18 cellular contexts compared by ENCODE assay signal in genomic region chr3:65896321-65896720, GRCh38.
DNase-seq lines count a peak whose midpoint lies in the region; ATAC-seq and TF ChIP-seq lines count a peak whose summit lies in the region.
"Had no signal": no experiment of that assay in that cellular context is flagged by ENCODE, and none has a peak within 500 bp of the region (broad histone marks: within the 10 kb centered on the region; RNA-seq: fewer than 3 reads in every experiment).

No MANE protein-coding gene starts in this region.

- H3K4me1 Mint-ChIP-seq in MCF 10A (ENCODE audit: insufficient read depth, unreplicated experiment) = peaks cover 24% of the 10 kb centered on the region
- no peaks in the 10 kb centered on the region for H3K4me1 Mint-ChIP-seq in naive thymus-derived CD4-positive, alpha-beta T cell
- H3K4me1 Mint-ChIP-seq: B cell had no signal

- H3K79me1 ChIP-seq in neuronal stem cell (ENCODE audit: low read depth, low read length) = peaks cover 2% of the 10 kb centered on the region

- no peaks in the 10 kb centered on the region for H3K27me3 Mint-ChIP-seq in MCF 10A (ENCODE audit: insufficient read depth, unreplicated experiment)
- peaks cover 0 to 8% (median 0%) of the 10 kb centered on the region in 5 donors for H3K27me3 Mint-ChIP-seq in naive thymus-derived CD4-positive, alpha-beta T cell
- H3K27me3 Mint-ChIP-seq: B cell; CD4-positive, alpha-beta T cell had no signal

- no peak overlapping the region for H3K14ac ChIP-seq in neuronal stem cell (ENCODE audit: low read length)

- H3K36me3 Mint-ChIP-seq in MCF 10A (ENCODE audit: insufficient read depth, unreplicated experiment) = no peaks in the 10 kb centered on the region
- H3K36me3 Mint-ChIP-seq in naive thymus-derived CD4-positive, alpha-beta T cell = no peaks in the 10 kb centered on the region
- H3K36me3 Mint-ChIP-seq: CD8-positive, alpha-beta T cell had no signal

- TF ChIP-seq POLR2A in spleen (IDR thresholded peaks at IDR 0.05) = no peak

- WGBS in mammary epithelial cell (ENCODE audit: low coverage, missing lambda C conversion rate) = 80% methylated on average over 6 of the region's 6 CpGs
- WGBS in neuronal stem cell (ENCODE audit: extremely low coverage in 2 of 2, insufficient read length in 2 of 2, insufficient replicate concordance in 1 of 2), 2 donors = no CpG with 5 or more reads among the region's 6 CpGs
- 63 to 72% (median 67%) methylated on average over 6 of the region's 6 CpGs for WGBS in spleen, 5 donors

- no peak overlapping the region for H3K9ac ChIP-seq in mammary epithelial cell (ENCODE audit: insufficient read depth, low read length)
- peak overlapping the region; percentile 56 for H3K9ac ChIP-seq in neuronal stem cell (ENCODE audit: low read depth, low read length, poor library complexity)
- H3K9ac ChIP-seq: BLaER1 treated with 17β-estradiol and CSF1 and Interleukin-3, amounts not matched to agents 10 nM and 100 nM had no signal

- dilution Hi-C loops in mammary epithelial cell (cut with HindIII; ENCODE audit: low sequenced_read_pairs) = no loop called here

- H2AK5ac ChIP-seq in neuronal stem cell (ENCODE audit: low read depth, low read length) = no peak overlapping the region

- H3K36me3 ChIP-seq in mammary epithelial cell (ENCODE audit: insufficient read depth, low read length) (no peaks in the 10 kb centered on the region), neuronal stem cell (replicated peaks in 1 of 2; ENCODE audit: control insufficient read depth in 2 of 2, insufficient read depth in 2 of 2, low read length in 2 of 2) (no peaks in the 10 kb centered on the region), spleen (no peaks in the 10 kb centered on the region)
- no peaks in the 10 kb centered on the region for H3K36me3 ChIP-seq in naive thymus-derived CD4-positive, alpha-beta T cell (ENCODE audit: control insufficient read depth in 2 of 3, insufficient read depth in 3 of 3, low read length in 3 of 3)
- H3K36me3 ChIP-seq: BLaER1 treated with 17β-estradiol and CSF1 and Interleukin-3, amounts not matched to agents 10 nM and 100 nM had no signal

- H3K4me3 Mint-ChIP-seq in MCF 10A (ENCODE audit: unreplicated experiment) = no peak overlapping the region
- no peak overlapping the region for H3K4me3 Mint-ChIP-seq in naive thymus-derived CD4-positive, alpha-beta T cell
- H3K4me3 Mint-ChIP-seq: B cell; CD4-positive, alpha-beta T cell; CD8-positive, alpha-beta T cell had no signal

- H3K4me1 ChIP-seq in mammary epithelial cell (ENCODE audit: insufficient read depth, low read length) = peaks cover 17% of the 10 kb centered on the region
- H3K4me1 ChIP-seq in neuronal stem cell (ENCODE audit: control insufficient read depth in 2 of 2, insufficient read depth in 1 of 2, low read depth in 1 of 2, low read length in 2 of 2) = peaks cover 2 to 4% of the 10 kb centered on the region in 2 donors
- peaks cover 0 to 4% (median 0%) of the 10 kb centered on the region in 6 donors for H3K4me1 ChIP-seq in spleen
- no peaks in the 10 kb centered on the region for H3K4me1 ChIP-seq in naive thymus-derived CD4-positive, alpha-beta T cell (ENCODE audit: control insufficient read depth in 2 of 2, insufficient read depth in 2 of 2, low read length in 2 of 2)
- H3K4me1 ChIP-seq: A549; BLaER1 treated with 17β-estradiol and CSF1 and Interleukin-3, amounts not matched to agents 10 nM and 100 nM had no signal

- no TSS peak for BruUV-seq in MCF 10A (replicated peaks; lab: Mats Ljungman, UMichigan)
- no TSS peak for BruUV-seq in mammary epithelial cell (replicated peaks; lab: Mats Ljungman, UMichigan)

- TF ChIP-seq CTCF in MCF 10A (IDR thresholded peaks at IDR 0.05; ENCODE audit: unreplicated experiment) (no peak), mammary epithelial cell (conservative IDR thresholded peaks at IDR 0.05 in 1 of 2, IDR thresholded peaks at IDR 0.05 in 1 of 2; ENCODE audit: extremely low read depth in 1 of 2, insufficient read depth in 1 of 2, low read depth in 1 of 2, low read length in 2 of 2) (no peak), spleen (IDR thresholded peaks at IDR 0.05 in 8 of 11, conservative IDR thresholded peaks at IDR 0.05 in 3 of 11) (no peak)

- H2BK5ac ChIP-seq in neuronal stem cell (ENCODE audit: low read length) = no peak overlapping the region

- in situ Hi-C loops in mammary epithelial cell (cut with MboI; ENCODE audit: low sequenced_read_pairs in 2 of 2) = no loop called here

- H3K27ac Mint-ChIP-seq in MCF 10A (ENCODE audit: low read depth, unreplicated experiment) = peak overlapping the region; percentile 87
- no peak overlapping the region for H3K27ac Mint-ChIP-seq in naive thymus-derived CD4-positive, alpha-beta T cell
- H3K27ac Mint-ChIP-seq: B cell; CD4-positive, alpha-beta T cell; CD8-positive, alpha-beta T cell had no signal

- no peak overlapping the region for H4K91ac ChIP-seq in neuronal stem cell (ENCODE audit: low read depth, low read length, poor library complexity)

- intact Hi-C loops in MCF 10A (cut with micrococcal nuclease) = no loop called here
- intact Hi-C loops in mammary epithelial cell (cut with micrococcal nuclease) = no loop called here
- intact Hi-C loops in spleen (cut with DNase I; ENCODE audit: low total_unique reads) = no loop called here
- intact Hi-C loops in naive thymus-derived CD4-positive, alpha-beta T cell (cut with micrococcal nuclease) = no loop called here

- no peaks in the 10 kb centered on the region for H3K9me3 Mint-ChIP-seq in MCF 10A (ENCODE audit: unreplicated experiment)
- H3K9me3 Mint-ChIP-seq in naive thymus-derived CD4-positive, alpha-beta T cell = peaks cover 0 to 4% (median 0%) of the 10 kb centered on the region in 11 donors
- H3K9me3 Mint-ChIP-seq: CD8-positive, alpha-beta T cell had no signal

- POLR2A ChIA-PET in MCF 10A (lab: Yijun Ruan, JAX) = no interaction called here
- POLR2A ChIA-PET in naive thymus-derived CD4-positive, alpha-beta T cell (lab: Charles Lee) = no interaction called here

- H3K27ac ChIP-seq in mammary epithelial cell (ENCODE audit: insufficient read depth, low read depth, low read length) = no peak overlapping the region
- no peak overlapping the region for H3K27ac ChIP-seq in neuronal stem cell (replicated peaks; ENCODE audit: low read length)
- H3K27ac ChIP-seq in spleen = peak overlapping the region in 6 of 8 donors; percentile 29 to 74 (median 54)
- H3K27ac ChIP-seq in naive thymus-derived CD4-positive, alpha-beta T cell (ENCODE audit: low read depth, low read length) = no peak overlapping the region
- H3K27ac ChIP-seq: 22Rv1; A549; BLaER1 treated with 17β-estradiol and CSF1 and Interleukin-3, amounts not matched to agents 10 nM and 100 nM; C4-2B had no signal

- no peak overlapping the region for H3K4me3 ChIP-seq in mammary epithelial cell (replicated peaks in 1 of 3; ENCODE audit: insufficient read depth in 1 of 3, low read depth in 2 of 3, low read length in 3 of 3)
- H3K4me3 ChIP-seq in neuronal stem cell (ENCODE audit: low read length in 2 of 2) = no peak overlapping the region
- no peak overlapping the region for H3K4me3 ChIP-seq in spleen
- no peak overlapping the region for H3K4me3 ChIP-seq in naive thymus-derived CD4-positive, alpha-beta T cell (ENCODE audit: low read length)
- H3K4me3 ChIP-seq: A549; BLaER1 treated with 17β-estradiol and CSF1 and Interleukin-3, amounts not matched to agents 10 nM and 100 nM had no signal

- H3K4me2 ChIP-seq in mammary epithelial cell (ENCODE audit: insufficient read depth, low read depth, low read length) = no peak overlapping the region
- H3K4me2 ChIP-seq in neuronal stem cell (ENCODE audit: insufficient read depth, low read length, poor library complexity, severe bottlenecking) = no peak overlapping the region
- H3K4me2 ChIP-seq: A549; BLaER1 treated with 17β-estradiol and CSF1 and Interleukin-3, amounts not matched to agents 10 nM and 100 nM had no signal

- H2BK12ac ChIP-seq in neuronal stem cell (ENCODE audit: low read length) = no peak overlapping the region

- no peak overlapping the region for H2BK120ac ChIP-seq in neuronal stem cell (ENCODE audit: low read depth, low read length)

- H3K18ac ChIP-seq in neuronal stem cell (ENCODE audit: low read length) = no peak overlapping the region

- H2BK15ac ChIP-seq in neuronal stem cell (ENCODE audit: low read length) = no peak overlapping the region

- no peak for DNase-seq in MCF 10A (ENCODE audit: unreplicated experiment)
- DNase-seq in mammary epithelial cell = no peak
- DNase-seq in neuronal stem cell (ENCODE audit: low spot score) = no peak
- DNase-seq in spleen = no peak
- DNase-seq in NCI-H2196 (lab: John Stamatoyannopoulos, UW; ENCODE audit: unreplicated experiment) = no peak
- DNase-seq in naive thymus-derived CD4-positive, alpha-beta T cell = no peak
- DNase-seq: AML-193; Caco-2; Calu3; CD4-positive, alpha-beta T cell; CD8-positive, alpha-beta T cell; DMS79 treated with DMSO at 0.1 percent for 48 hours; GF-D8 had no signal

- no peak for ATAC-seq in naive thymus-derived CD4-positive, alpha-beta T cell
- ATAC-seq: A549; CD8-positive, alpha-beta T cell had no signal

- no peak overlapping the region for H4K8ac ChIP-seq in neuronal stem cell (ENCODE audit: low read depth, low read length)

- no peaks in the 10 kb centered on the region for H3K9me3 ChIP-seq in mammary epithelial cell (replicated peaks; ENCODE audit: insufficient read depth, low read length)
- H3K9me3 ChIP-seq in neuronal stem cell (replicated peaks in 1 of 2; ENCODE audit: control insufficient read depth in 2 of 2, insufficient read depth in 1 of 2, low read depth in 1 of 2, low read length in 2 of 2) = no peaks in the 10 kb centered on the region
- no peaks in the 10 kb centered on the region for H3K9me3 ChIP-seq in spleen
- H3K9me3 ChIP-seq in naive thymus-derived CD4-positive, alpha-beta T cell (ENCODE audit: control insufficient read depth in 2 of 3, low read length in 3 of 3) = no peaks in the 10 kb centered on the region
- H3K9me3 ChIP-seq: A549; BLaER1 treated with 17β-estradiol and CSF1 and Interleukin-3, amounts not matched to agents 10 nM and 100 nM; Caco-2 had no signal

- H3K27me3 ChIP-seq in mammary epithelial cell (ENCODE audit: insufficient read depth, low read length) = no peaks in the 10 kb centered on the region
- H3K27me3 ChIP-seq in neuronal stem cell (ENCODE audit: control insufficient read depth in 3 of 3, insufficient read depth in 3 of 3, low read depth in 1 of 3, low read length in 3 of 3) = no peaks in the 10 kb centered on the region
- no peaks in the 10 kb centered on the region for H3K27me3 ChIP-seq in spleen (replicated peaks in 1 of 7)
- H3K27me3 ChIP-seq in naive thymus-derived CD4-positive, alpha-beta T cell (ENCODE audit: control insufficient read depth in 2 of 2, insufficient read depth in 2 of 2, low read length in 2 of 2) = no peaks in the 10 kb centered on the region
- H3K27me3 ChIP-seq: BLaER1 treated with 17β-estradiol and CSF1 and Interleukin-3, amounts not matched to agents 10 nM and 100 nM had no signal

- H3K79me2 ChIP-seq in mammary epithelial cell (ENCODE audit: insufficient read depth, low read length) = peaks cover 16% of the 10 kb centered on the region

- H4K20me1 ChIP-seq in mammary epithelial cell (ENCODE audit: insufficient read depth, low read length) = no peaks in the 10 kb centered on the region
- H4K20me1 ChIP-seq: BLaER1 treated with 17β-estradiol and CSF1 and Interleukin-3, amounts not matched to agents 10 nM and 100 nM had no signal

- H3K4ac ChIP-seq in neuronal stem cell (ENCODE audit: low read length) = no peak overlapping the region

- H2AFZ ChIP-seq in mammary epithelial cell (ENCODE audit: low read depth, low read length) (no peak overlapping the region), neuronal stem cell (ENCODE audit: low read length) (no peak overlapping the region)

- CTCF ChIA-PET in MCF 10A (lab: Yijun Ruan, JAX) = interaction anchor here (0.5 to 1.1 kb wide), 3 partner anchors 14 to 140 kb away, joined by 3 to 5 read pairs (median 4); no protein-coding TSS in a partner anchor
- CTCF ChIA-PET in mammary epithelial cell (lab: Charles Lee; ENCODE audit: low non-redundant PET) = no interaction called here
- CTCF ChIA-PET in naive thymus-derived CD4-positive, alpha-beta T cell (lab: Charles Lee) = no interaction called here

- H3K23ac ChIP-seq in neuronal stem cell (ENCODE audit: low read depth, low read length, poor library complexity) = no peak overlapping the region

Comparison
In these comparisons a context has a peak if more than half of its experiments do, and no peak if none do; other contexts are left out.
1. H3K27ac ChIP-seq: peak in spleen (6 of 8); none in mammary epithelial cell (single experiment), neuronal stem cell (single experiment) and naive thymus-derived CD4-positive, alpha-beta T cell (single experiment).